Comparison of ENCODE assay signal across 25 cellular contexts in the genomic region with DNA sequence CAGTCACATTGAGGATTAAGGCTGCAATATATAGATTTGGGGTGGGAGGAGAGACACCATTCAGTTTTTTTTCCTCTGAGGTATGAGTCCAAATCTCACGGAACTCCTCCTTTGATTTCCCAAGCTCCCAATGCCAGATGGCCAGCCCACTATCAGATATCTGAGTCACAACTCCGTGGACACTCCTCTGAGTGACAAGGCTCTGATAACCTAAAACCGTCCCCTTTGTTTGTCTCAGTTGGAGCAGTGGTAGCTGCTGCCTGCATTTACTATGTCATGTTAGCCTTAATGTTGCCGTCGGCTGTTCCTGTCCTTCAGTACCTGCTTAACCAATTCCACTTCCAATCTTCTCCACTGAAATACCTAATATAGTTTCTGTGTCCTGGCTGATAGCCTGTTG.
"Had no signal": no experiment of that assay in that cellular context is flagged by ENCODE, and none has a peak within 500 bp of the region (broad histone marks: within the 10 kb centered on the region; RNA-seq: fewer than 3 reads in every experiment).

No MANE protein-coding gene starts in this region.

- H3K4me3 ChIP-seq: heart right ventricle, mucosa of descending colon, sigmoid colon, smooth muscle cell, uterus had no signal

- H3K27ac ChIP-seq: heart right ventricle, sigmoid colon, uterus had no signal

- H3K27me3 Mint-ChIP-seq: activated CD4-positive, alpha-beta T cell treated with anti-CD3 and anti-CD28 coated beads, Interleukin-2, amount 10 ng/mL, durations not matched to agents 24 days and 14 days; activated CD8-positive, alpha-beta T cell treated with anti-CD3 and anti-CD28 coated beads for 36 hours; activated naive CD8-positive, alpha-beta T cell; memory B cell; progenitor cell of endocrine pancreas; stimulated activated memory B cell treated with anti-CD40 and anti-IgM and Interleukin-4, amounts not matched to agents 10 μg/mL and 1 μg/mL and 100 μg/mL, for 72 hours had no signal

- H3K36me3 Mint-ChIP-seq: activated CD8-positive, alpha-beta memory T cell treated with anti-CD3 and anti-CD28 coated beads, Interleukin-2, amount 10 ng/mL, durations not matched to agents 7 days and 5 days; activated naive CD8-positive, alpha-beta T cell; memory B cell; stimulated activated memory B cell treated with anti-CD40 and anti-IgM and Interleukin-4, amounts not matched to agents 10 μg/mL and 1 μg/mL and 100 μg/mL, for 72 hours had no signal

- H3K4me1 ChIP-seq: sigmoid colon, uterus had no signal

- H3K9me3 ChIP-seq: heart right ventricle, mucosa of descending colon, sigmoid colon, uterus had no signal

- H3K4me2 ChIP-seq: smooth muscle cell had no signal

- H3K27ac Mint-ChIP-seq: activated CD4-positive, alpha-beta T cell treated with anti-CD3 and anti-CD28 coated beads, Interleukin-2, amount 10 ng/mL, durations not matched to agents 24 days and 14 days; activated CD8-positive, alpha-beta memory T cell treated with anti-CD3 and anti-CD28 coated beads, Interleukin-2, amount 10 ng/mL, durations not matched to agents 7 days and 5 days; activated CD8-positive, alpha-beta T cell treated with anti-CD3 and anti-CD28 coated beads for 36 hours; activated naive CD8-positive, alpha-beta T cell; activated T-helper 1 cell treated with anti-CD3 and anti-CD28 coated beads, Interleukin-12 subunit alpha, Interleukin-12 subunit beta, Interleukin-2, Interleukin-4 antibody, amounts not matched to agents 30 ng/mL and 10 ng/mL and 1 ng/mL, durations not matched to agents 14 hours and 24 hours and 36 hours; memory B cell; progenitor cell of endocrine pancreas; stimulated activated memory B cell treated with anti-CD40 and anti-IgM and Interleukin-4, amounts not matched to agents 10 μg/mL and 1 μg/mL and 100 μg/mL, for 72 hours; T-helper 2 cell treated with Interferon-gamma antibody and Interleukin-4, amounts not matched to agents 5 μg/mL and 100 μg/mL, for 36 hours had no signal

- H3K9me3 Mint-ChIP-seq: activated CD4-positive, alpha-beta T cell treated with anti-CD3 and anti-CD28 coated beads, Interleukin-2, amount 10 ng/mL, durations not matched to agents 24 days and 14 days; activated CD8-positive, alpha-beta T cell treated with anti-CD3 and anti-CD28 coated beads for 36 hours; activated T-helper 1 cell treated with anti-CD3 and anti-CD28 coated beads, Interleukin-12 subunit alpha, Interleukin-12 subunit beta, Interleukin-2, Interleukin-4 antibody, amounts not matched to agents 30 ng/mL and 10 ng/mL and 1 ng/mL, durations not matched to agents 14 hours and 24 hours and 36 hours; memory B cell; neural crest cell; stimulated activated memory B cell treated with anti-CD40 and anti-IgM and Interleukin-4, amounts not matched to agents 10 μg/mL and 1 μg/mL and 100 μg/mL, for 72 hours; T-helper 2 cell treated with Interferon-gamma antibody and Interleukin-4, amounts not matched to agents 5 μg/mL and 100 μg/mL, for 36 hours had no signal

- H3K4me3 Mint-ChIP-seq: activated CD4-positive, alpha-beta T cell treated with anti-CD3 and anti-CD28 coated beads, Interleukin-2, amount 10 ng/mL, durations not matched to agents 24 days and 14 days; activated CD8-positive, alpha-beta memory T cell treated with anti-CD3 and anti-CD28 coated beads, Interleukin-2, amount 10 ng/mL, durations not matched to agents 7 days and 5 days; activated CD8-positive, alpha-beta T cell treated with anti-CD3 and anti-CD28 coated beads for 36 hours; activated naive CD8-positive, alpha-beta T cell; activated T-helper 1 cell treated with anti-CD3 and anti-CD28 coated beads, Interleukin-12 subunit alpha, Interleukin-12 subunit beta, Interleukin-2, Interleukin-4 antibody, amounts not matched to agents 30 ng/mL and 10 ng/mL and 1 ng/mL, durations not matched to agents 14 hours and 24 hours and 36 hours; memory B cell; neural crest cell; stimulated activated memory B cell treated with anti-CD40 and anti-IgM and Interleukin-4, amounts not matched to agents 10 μg/mL and 1 μg/mL and 100 μg/mL, for 72 hours; T-helper 2 cell treated with Interferon-gamma antibody and Interleukin-4, amounts not matched to agents 5 μg/mL and 100 μg/mL, for 36 hours had no signal

- H3K27me3 ChIP-seq: sigmoid colon, uterus had no signal

- DNase-seq: activated CD4-positive, alpha-beta T cell treated with anti-CD3 and anti-CD28 coated beads, Interleukin-2, amount 10 ng/mL, durations not matched to agents 24 days and 14 days; activated CD8-positive, alpha-beta memory T cell treated with anti-CD3 and anti-CD28 coated beads, Interleukin-2, amount 10 ng/mL, durations not matched to agents 7 days and 5 days; activated CD8-positive, alpha-beta T cell treated with anti-CD3 and anti-CD28 coated beads for 36 hours; activated gamma-delta T cell treated with Interleukin-2 at 50 U/mL for 16 hours; activated T-cell treated with anti-CD3 and anti-CD28 coated beads for 4 hours; amniotic stem cell; effector CD4-positive, alpha-beta T cell; erythroblast; foreskin fibroblast; heart right ventricle; left colon; mucosa of descending colon; retina; sigmoid colon; stimulated activated CD4-positive, alpha-beta T cell treated with anti-CD3 and anti-CD28 coated beads, Interleukin-15, amount 100 ng/mL, for 24 hours; trophoblast cell; uterus had no signal

- H3K36me3 ChIP-seq: heart right ventricle, sigmoid colon, uterus had no signal
